18 cellular contexts compared by ENCODE assay signal in genomic region chr2:113213061-113213930, GRCh38. TPM values are rescaled to one million over a fixed set of nuclear protein-coding genes. Genes with fewer than 3 reads are reported as not detected.
A peak's percentile ranks its signal among the peaks of the same experiment; 100 is the strongest.
DNase-seq lines count a peak whose midpoint lies in the region; ATAC-seq and TF ChIP-seq lines count a peak whose summit lies in the region.
"Had no signal": no experiment of that assay in that cellular context is flagged by ENCODE, and none has a peak within 500 bp of the region (broad histone marks: within the 10 kb centered on the region; RNA-seq: fewer than 3 reads in every experiment).

No MANE protein-coding gene starts in this region.

- H3K27ac ChIP-seq in mesendoderm (ENCODE audit: low read depth, low read length) (no peak overlapping the region), coronary artery (peak overlapping the region in 1 of 2 donors; percentile 77)
- no peak overlapping the region for H3K27ac ChIP-seq in CD8-positive, alpha-beta memory T cell (ENCODE audit: low read depth, low read length)
- H3K27ac ChIP-seq: parathyroid adenoma had no signal

- peaks cover 78% of the 10 kb centered on the region for H3K4me1 Mint-ChIP-seq in Caco-2 (ENCODE audit: low read depth, unreplicated experiment)
- H3K4me1 Mint-ChIP-seq in stimulated activated naive B cell treated with anti-CD40 and anti-IgM and Interleukin-4, amounts not matched to agents 10 μg/mL and 1 μg/mL and 100 μg/mL, for 72 hours: peaks cover 14 to 17% of the 10 kb centered on the region in 2 donors
- H3K4me1 Mint-ChIP-seq in CD8-positive, alpha-beta memory T cell: peaks cover 9 to 14% (median 11%) of the 10 kb centered on the region in 3 donors

- H3K9me3 ChIP-seq in Caco-2: no peaks in the 10 kb centered on the region
- H3K9me3 ChIP-seq in adipocyte (ENCODE audit: control insufficient read depth, low read length): no peaks in the 10 kb centered on the region
- H3K9me3 ChIP-seq in CD8-positive, alpha-beta memory T cell (ENCODE audit: low read length): no peaks in the 10 kb centered on the region
- H3K9me3 ChIP-seq: adrenal gland had no signal

- no peaks in the 10 kb centered on the region for H3K9me3 Mint-ChIP-seq in Caco-2 (ENCODE audit: unreplicated experiment)
- no peaks in the 10 kb centered on the region for H3K9me3 Mint-ChIP-seq in stimulated activated naive B cell treated with anti-CD40 and anti-IgM and Interleukin-4, amounts not matched to agents 10 μg/mL and 1 μg/mL and 100 μg/mL, for 72 hours
- H3K9me3 Mint-ChIP-seq in CD8-positive, alpha-beta memory T cell: no peaks in the 10 kb centered on the region

- peak overlapping the region; percentile 65 for H3K9ac ChIP-seq in adipocyte (ENCODE audit: low read length)
- no peak overlapping the region for H3K9ac ChIP-seq in mesendoderm (ENCODE audit: low read length)
- H3K9ac ChIP-seq: parathyroid adenoma had no signal

- no peak overlapping the region for H2AK5ac ChIP-seq in mesendoderm (ENCODE audit: low read length)

- POLR2A ChIA-PET in Caco-2 (lab: Charles Lee): no interaction called here
- POLR2A ChIA-PET in CD8-positive, alpha-beta memory T cell (lab: Charles Lee): no interaction called here

- H2BK15ac ChIP-seq in mesendoderm (replicated peaks; ENCODE audit: low read depth): no peak overlapping the region

- H2BK120ac ChIP-seq in mesendoderm (ENCODE audit: low read depth, low read length): no peak overlapping the region

- peak overlapping the region; percentile 39 for H3K56ac ChIP-seq in mesendoderm (ENCODE audit: low read length)

- no peak for DNase-seq in Caco-2
- DNase-seq in adipocyte (ENCODE audit: low read depth): no peak
- DNase-seq in mesendoderm: no peak
- DNase-seq in stimulated activated naive B cell treated with anti-CD40 and anti-IgM and Interleukin-4, amounts not matched to agents 10 μg/mL and 1 μg/mL and 100 μg/mL, for 72 hours: no peak
- DNase-seq in HCEC 1CT: no peak
- DNase-seq in CD8-positive, alpha-beta memory T cell: no peak
- DNase-seq in coronary artery (ENCODE audit: low spot score): no peak
- DNase-seq: activated CD4-positive, alpha-beta T cell treated with anti-CD3 and anti-CD28 coated beads for 48 hours; activated CD8-positive, alpha-beta memory T cell treated with anti-CD3 and anti-CD28 coated beads, Interleukin-2, amount 10 ng/mL, durations not matched to agents 7 days and 5 days; activated effector memory CD4-positive, alpha-beta T cell treated with anti-CD3 and anti-CD28 coated beads, Interleukin-2, amount 50 U/mL, for 16 hours; GOT3; NCI-H1417 treated with DMSO at 0.1 percent for 48 hours; SHP77 treated with DMSO at 0.1 percent for 48 hours; stimulated activated CD4-positive, alpha-beta T cell treated with anti-CD3 and anti-CD28 coated beads, Interleukin-4, amount 100 ng/mL, for 4 hours; T-helper 1 cell had no signal

- no peak overlapping the region for H3K4me2 ChIP-seq in mesendoderm (ENCODE audit: low read length)

- no peak for ATAC-seq in stimulated activated naive B cell treated with anti-CD40 and anti-IgM and Interleukin-4, amounts not matched to agents 10 μg/mL and 1 μg/mL and 100 μg/mL, for 72 hours (replicated peaks)
- no peak for ATAC-seq in HG02798 (IDR thresholded peaks at IDR 0.05; ENCODE audit: poor library complexity, unreplicated experiment)

- CTCF ChIA-PET in Caco-2 (lab: Charles Lee): interaction anchor here (0.7 to 4.2 kb wide), 2 partner anchors 14 to 152 kb away, joined by 3 to 31 read pairs; no protein-coding TSS in a partner anchor
- CTCF ChIA-PET in CD8-positive, alpha-beta memory T cell (lab: Charles Lee): interaction anchor here (1.1 to 1.2 kb wide), 2 partner anchors 15 to 157 kb away, joined by 3 read pairs; no protein-coding TSS in a partner anchor

- peak overlapping the region; percentile 68 for H3K27ac Mint-ChIP-seq in Caco-2 (ENCODE audit: unreplicated experiment)
- peak overlapping the region; percentile 82 for H3K27ac Mint-ChIP-seq in stimulated activated naive B cell treated with anti-CD40 and anti-IgM and Interleukin-4, amounts not matched to agents 10 μg/mL and 1 μg/mL and 100 μg/mL, for 72 hours
- no peak overlapping the region for H3K27ac Mint-ChIP-seq in CD8-positive, alpha-beta memory T cell
- H3K27ac Mint-ChIP-seq: activated CD8-positive, alpha-beta memory T cell treated with anti-CD3 and anti-CD28 coated beads, Interleukin-2, amount 10 ng/mL, durations not matched to agents 7 days and 5 days had no signal

- H4K5ac ChIP-seq in mesendoderm (ENCODE audit: low read length): no peak overlapping the region

- no peak overlapping the region for H3K4me3 ChIP-seq in Caco-2 (ENCODE audit: low read depth, low read length)
- no peak overlapping the region for H3K4me3 ChIP-seq in adipocyte (ENCODE audit: low read length)
- no peak overlapping the region for H3K4me3 ChIP-seq in mesendoderm (ENCODE audit: low read length)
- H3K4me3 ChIP-seq in CD8-positive, alpha-beta memory T cell (ENCODE audit: low read length): no peak overlapping the region
- no peak overlapping the region for H3K4me3 ChIP-seq in coronary artery
- H3K4me3 ChIP-seq: adrenal gland had no signal

- WGBS in mesendoderm (ENCODE audit: extremely low coverage, insufficient coverage, low lambda C conversion rate): no CpG with 5 or more reads among the region's 14 CpGs

- H3K27me3 Mint-ChIP-seq in Caco-2 (ENCODE audit: insufficient read depth, unreplicated experiment): no peaks in the 10 kb centered on the region
- H3K27me3 Mint-ChIP-seq in stimulated activated naive B cell treated with anti-CD40 and anti-IgM and Interleukin-4, amounts not matched to agents 10 μg/mL and 1 μg/mL and 100 μg/mL, for 72 hours: peaks cover 14 to 29% of the 10 kb centered on the region in 2 donors
- peaks cover 0 to 6% of the 10 kb centered on the region in 2 donors for H3K27me3 Mint-ChIP-seq in CD8-positive, alpha-beta memory T cell
- H3K27me3 Mint-ChIP-seq: activated CD8-positive, alpha-beta memory T cell treated with anti-CD3 and anti-CD28 coated beads, Interleukin-2, amount 10 ng/mL, durations not matched to agents 7 days and 5 days had no signal

- H3K4me1 ChIP-seq in Caco-2 (peaks cover 45% of the 10 kb centered on the region), adipocyte (ENCODE audit: control insufficient read depth, insufficient read depth, low read length) (peaks cover 26% of the 10 kb centered on the region), mesendoderm (ENCODE audit: control insufficient read depth, low read depth, low read length) (peaks cover 5% of the 10 kb centered on the region)
- H3K4me1 ChIP-seq in CD8-positive, alpha-beta memory T cell (ENCODE audit: insufficient read depth, low read length): peaks cover 9% of the 10 kb centered on the region

- H4K8ac ChIP-seq in mesendoderm (ENCODE audit: low read depth, low read length): no peak overlapping the region

- no peak overlapping the region for H2BK5ac ChIP-seq in mesendoderm (ENCODE audit: low read length)

- BruUV-seq in Caco-2 (replicated peaks; lab: Mats Ljungman, UMichigan): no TSS peak

- intact Hi-C loops in Caco-2 (cut with micrococcal nuclease; ENCODE audit: unreplicated experiment): no loop called here

- H3K79me2 ChIP-seq in mesendoderm (ENCODE audit: control insufficient read depth, insufficient read depth, low read length): no peaks in the 10 kb centered on the region
- H3K79me2 ChIP-seq: parathyroid adenoma had no signal

- no peak for TF ChIP-seq CTCF in Caco-2 (IDR thresholded peaks at IDR 0.05; ENCODE audit: insufficient read depth in 1 of 2, low read depth in 1 of 2, low read length in 1 of 2, severe bottlenecking in 1 of 2, unreplicated experiment in 1 of 2)
- TF ChIP-seq CTCF in coronary artery (IDR thresholded peaks at IDR 0.05): no peak

- H3K4me3 Mint-ChIP-seq in Caco-2 (ENCODE audit: unreplicated experiment): no peak overlapping the region
- H3K4me3 Mint-ChIP-seq in stimulated activated naive B cell treated with anti-CD40 and anti-IgM and Interleukin-4, amounts not matched to agents 10 μg/mL and 1 μg/mL and 100 μg/mL, for 72 hours: no peak overlapping the region
- no peak overlapping the region for H3K4me3 Mint-ChIP-seq in CD8-positive, alpha-beta memory T cell
- H3K4me3 Mint-ChIP-seq: activated CD8-positive, alpha-beta memory T cell treated with anti-CD3 and anti-CD28 coated beads, Interleukin-2, amount 10 ng/mL, durations not matched to agents 7 days and 5 days had no signal

- H3K36me3 Mint-ChIP-seq in Caco-2 (ENCODE audit: insufficient read depth, unreplicated experiment): peaks cover 10% of the 10 kb centered on the region
- H3K36me3 Mint-ChIP-seq in stimulated activated naive B cell treated with anti-CD40 and anti-IgM and Interleukin-4, amounts not matched to agents 10 μg/mL and 1 μg/mL and 100 μg/mL, for 72 hours: peaks cover 0 to 5% of the 10 kb centered on the region in 2 donors
- H3K36me3 Mint-ChIP-seq in CD8-positive, alpha-beta memory T cell: no peaks in the 10 kb centered on the region
- H3K36me3 Mint-ChIP-seq: activated CD8-positive, alpha-beta memory T cell treated with anti-CD3 and anti-CD28 coated beads, Interleukin-2, amount 10 ng/mL, durations not matched to agents 7 days and 5 days had no signal

- H3K23ac ChIP-seq in mesendoderm (ENCODE audit: low read length): no peak overlapping the region

- no peak overlapping the region for H3K4ac ChIP-seq in mesendoderm (ENCODE audit: low read depth, low read length)

- H3K18ac ChIP-seq in mesendoderm (ENCODE audit: low read length): no peak overlapping the region

- H3K79me1 ChIP-seq in mesendoderm (ENCODE audit: low read length): no peaks in the 10 kb centered on the region

- H3K36me3 ChIP-seq in Caco-2 (ENCODE audit: control insufficient read depth, insufficient read depth, low read length): no peaks in the 10 kb centered on the region
- H3K36me3 ChIP-seq in adipocyte (ENCODE audit: control insufficient read depth, insufficient read depth, low read length, severe bottlenecking): no peaks in the 10 kb centered on the region
- no peaks in the 10 kb centered on the region for H3K36me3 ChIP-seq in mesendoderm (ENCODE audit: control insufficient read depth, insufficient read depth, low read length)
- no peaks in the 10 kb centered on the region for H3K36me3 ChIP-seq in CD8-positive, alpha-beta memory T cell (ENCODE audit: insufficient read depth, low read length)
- H3K36me3 ChIP-seq: adrenal gland had no signal

- no peaks in the 10 kb centered on the region for H3K27me3 ChIP-seq in Caco-2 (replicated peaks; ENCODE audit: control insufficient read depth, insufficient read depth, low read length)
- no peaks in the 10 kb centered on the region for H3K27me3 ChIP-seq in adipocyte (replicated peaks; ENCODE audit: control insufficient read depth, insufficient read depth, low read length)
- H3K27me3 ChIP-seq in mesendoderm (ENCODE audit: insufficient read depth, low read length, poor library complexity): no peaks in the 10 kb centered on the region
- no peaks in the 10 kb centered on the region for H3K27me3 ChIP-seq in CD8-positive, alpha-beta memory T cell (ENCODE audit: insufficient read depth, low read length, poor library complexity, severe bottlenecking)
- H3K27me3 ChIP-seq: adrenal gland had no signal

RNA-seq across cellular contexts. Expression of gene PSD4, which starts 39.5 kb away (rescaled TPM):
- 15.5 and 18.7 TPM in 2 replicates for total RNA-seq in Caco-2 (2022)
- 0.87 TPM for polyA plus RNA-seq in mesendoderm (2013, experiment 1 of 2)
- polyA plus RNA-seq in mesendoderm (2013, experiment 2 of 2): 0.90 TPM
- total RNA-seq in CD8-positive, alpha-beta memory T cell: 100 to 1,000 TPM; 192 to 193 TPM
- 42.1 TPM for polyA plus RNA-seq in CD8-positive, alpha-beta memory T cell

Comparison
In these comparisons a context has a peak if more than half of its experiments do, and no peak if none do; other contexts are left out.
1. H3K27ac Mint-ChIP-seq: peak in Caco-2 (single experiment) and stimulated activated naive B cell treated with anti-CD40 and anti-IgM and Interleukin-4, amounts not matched to agents 10 μg/mL and 1 μg/mL and 100 μg/mL, for 72 hours (single experiment); none in CD8-positive, alpha-beta memory T cell (0 of 8).